In the genomic region with DNA sequence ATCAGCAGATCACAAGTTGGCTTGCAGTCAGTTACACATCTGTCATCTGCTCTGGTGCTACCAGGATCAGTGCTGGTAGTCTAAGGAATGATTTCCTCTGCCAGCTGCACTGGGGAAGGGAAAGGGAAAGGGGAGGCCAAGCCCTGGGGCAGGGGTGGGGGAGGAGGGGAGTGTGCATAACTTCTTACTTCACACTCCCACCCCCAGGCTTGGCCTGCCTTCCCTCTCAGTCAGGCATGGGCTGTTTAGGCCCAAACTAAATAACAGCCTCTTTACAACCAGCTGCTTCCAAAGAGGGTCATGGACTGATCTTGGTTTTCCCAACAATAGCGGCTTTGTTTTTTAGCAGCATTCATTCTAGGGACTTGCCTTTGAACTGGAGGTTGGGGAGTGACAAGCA, we compare ENCODE assay signal across 11 cellular contexts.
DNase-seq lines count a peak whose midpoint lies in the region; ATAC-seq and TF ChIP-seq lines count a peak whose summit lies in the region.
"Had no signal": no experiment of that assay in that cellular context is flagged by ENCODE, and none has a peak within 500 bp of the region (broad histone marks: within the 10 kb centered on the region; RNA-seq: fewer than 3 reads in every experiment).

No MANE protein-coding gene starts in this region.

- CTCF ChIA-PET in MCF 10A (lab: Yijun Ruan, JAX): interaction anchor here (0.6 kb wide), 1 partner anchor 609 kb away, joined by 4 read pairs; no protein-coding TSS in a partner anchor

- H4K5ac ChIP-seq in mesendoderm (ENCODE audit: low read length): no peak overlapping the region

- H3K79me2 ChIP-seq in mesendoderm (ENCODE audit: control insufficient read depth, insufficient read depth, low read length): no peaks in the 10 kb centered on the region

- POLR2A ChIA-PET in MCF 10A (lab: Yijun Ruan, JAX): no interaction called here

- H3K27ac ChIP-seq in mesendoderm (ENCODE audit: low read depth, low read length) (no peak overlapping the region), thyroid gland (peak overlapping the region; percentile 22 to 47 (median 31))

- H3K9me3 Mint-ChIP-seq in MCF 10A (ENCODE audit: unreplicated experiment): peaks cover 7% of the 10 kb centered on the region

- no peaks in the 10 kb centered on the region for H3K9me3 ChIP-seq in thyroid gland

- H3K4me1 ChIP-seq in mesendoderm (ENCODE audit: control insufficient read depth, low read depth, low read length) (peaks cover 6% of the 10 kb centered on the region), thyroid gland (peaks cover 31 to 47% of the 10 kb centered on the region in 2 donors)

- peaks cover 7% of the 10 kb centered on the region for H3K4me1 Mint-ChIP-seq in MCF 10A (ENCODE audit: insufficient read depth, unreplicated experiment)

- intact Hi-C loops in MCF 10A (cut with micrococcal nuclease) (no loop called here), thyroid gland (cut with DNase I) (no loop called here)

- H3K27ac Mint-ChIP-seq in MCF 10A (ENCODE audit: low read depth, unreplicated experiment): no peak overlapping the region

- H3K56ac ChIP-seq in mesendoderm (ENCODE audit: low read length): no peak overlapping the region

- ATAC-seq in HG03175 (IDR thresholded peaks at IDR 0.05; ENCODE audit: unreplicated experiment): no peak
- ATAC-seq: PC-3 had no signal

- H4K8ac ChIP-seq in mesendoderm (ENCODE audit: low read depth, low read length): no peak overlapping the region

- no peak for TF ChIP-seq CTCF in MCF 10A (IDR thresholded peaks at IDR 0.05; ENCODE audit: unreplicated experiment)
- no peak for TF ChIP-seq CTCF in thyroid gland (IDR thresholded peaks at IDR 0.05)

- H3K4me3 Mint-ChIP-seq in MCF 10A (ENCODE audit: unreplicated experiment): no peak overlapping the region

- H3K27me3 Mint-ChIP-seq in MCF 10A (ENCODE audit: insufficient read depth, unreplicated experiment): no peaks in the 10 kb centered on the region

- no CpG with 5 or more reads among the region's 1 CpG for WGBS in mesendoderm (ENCODE audit: extremely low coverage, insufficient coverage, low lambda C conversion rate)
- WGBS in thyroid gland, 2 donors: 25 to 69% methylated on average over 1 of the region's 1 CpG

- no peak overlapping the region for H2BK120ac ChIP-seq in mesendoderm (ENCODE audit: low read depth, low read length)

- no TSS peak for BruUV-seq in MCF 10A (replicated peaks; lab: Mats Ljungman, UMichigan)

- no peak overlapping the region for H2BK15ac ChIP-seq in mesendoderm (replicated peaks; ENCODE audit: low read depth)

- no peak overlapping the region for H2AK5ac ChIP-seq in mesendoderm (ENCODE audit: low read length)

- no peaks in the 10 kb centered on the region for H3K36me3 ChIP-seq in mesendoderm (ENCODE audit: control insufficient read depth, insufficient read depth, low read length)
- no peaks in the 10 kb centered on the region for H3K36me3 ChIP-seq in thyroid gland

- TF ChIP-seq POLR2A in thyroid gland (IDR thresholded peaks at IDR 0.05): no peak

- no peak overlapping the region for H3K4me2 ChIP-seq in mesendoderm (ENCODE audit: low read length)

- peak; percentile 20 for DNase-seq in NCI-H748 (lab: John Stamatoyannopoulos, UW; ENCODE audit: unreplicated experiment)
- DNase-seq in NCI-H748 treated with DMSO at 0.1 percent for 48 hours (lab: John Stamatoyannopoulos, UW): no peak
- DNase-seq in MCF 10A (ENCODE audit: unreplicated experiment): peak; percentile 19
- peak; percentile 71 for DNase-seq in mesendoderm
- DNase-seq in thyroid gland: peak; percentile 71 to 73
- DNase-seq in NCI-H446 treated with DMSO at 0.1 percent for 48 hours (lab: John Stamatoyannopoulos, UW): no peak
- DNase-seq in cerebellum (ENCODE audit: low spot score): no peak
- DNase-seq: MV-4-11; PC-3; stimulated activated CD4-positive, alpha-beta T cell treated with anti-CD3 and anti-CD28 coated beads, Interleukin-4, amount 100 ng/mL, for 4 hours had no signal

- no peak overlapping the region for H3K23ac ChIP-seq in mesendoderm (ENCODE audit: low read length)

- no peak overlapping the region for H2BK5ac ChIP-seq in mesendoderm (ENCODE audit: low read length)

- H3K79me1 ChIP-seq in mesendoderm (ENCODE audit: low read length): no peaks in the 10 kb centered on the region

- no peak overlapping the region for H3K4ac ChIP-seq in mesendoderm (ENCODE audit: low read depth, low read length)

- H3K4me3 ChIP-seq in mesendoderm (ENCODE audit: low read length) (no peak overlapping the region), thyroid gland (replicated peaks in 1 of 3) (no peak overlapping the region)

- H3K18ac ChIP-seq in mesendoderm (ENCODE audit: low read length): no peak overlapping the region

- H3K9ac ChIP-seq in mesendoderm (ENCODE audit: low read length): no peak overlapping the region

- H3K27me3 ChIP-seq in mesendoderm (ENCODE audit: insufficient read depth, low read length, poor library complexity) (no peaks in the 10 kb centered on the region), thyroid gland (no peaks in the 10 kb centered on the region)

- peaks cover 6% of the 10 kb centered on the region for H3K36me3 Mint-ChIP-seq in MCF 10A (ENCODE audit: insufficient read depth, unreplicated experiment)

Comparison
In these comparisons a context has a peak if more than half of its experiments do, and no peak if none do; other contexts are left out.
1. DNase-seq: peak in NCI-H748 (single experiment), MCF 10A (single experiment), mesendoderm (single experiment) and thyroid gland (2 of 2); none in NCI-H748 treated with DMSO at 0.1 percent for 48 hours (single experiment), NCI-H446 treated with DMSO at 0.1 percent for 48 hours (single experiment) and cerebellum (single experiment).